In the genomic region with DNA sequence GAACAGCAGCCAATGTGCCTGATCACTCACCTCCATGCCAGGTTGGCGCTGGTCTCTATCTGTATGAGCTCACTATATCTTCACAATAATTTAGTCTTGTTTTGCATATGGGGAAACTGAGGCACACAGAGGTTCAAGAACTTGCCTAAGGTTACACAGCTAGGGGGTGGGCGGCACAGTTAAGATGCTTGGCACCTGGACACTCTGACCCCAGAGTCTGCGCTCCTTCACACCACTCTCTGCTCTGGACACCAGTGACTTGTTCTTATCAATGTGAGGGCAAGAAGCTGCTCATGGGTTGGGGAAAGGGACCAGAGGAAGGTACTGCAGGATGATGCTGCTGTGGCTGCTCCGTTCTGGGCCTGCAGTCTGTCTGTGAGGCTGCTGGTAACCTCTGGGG, we compare ENCODE assay signal across 2 cellular contexts.
TF ChIP-seq lines count a peak whose summit lies in the region.

No MANE protein-coding gene starts in this region.

TF ChIP-seq in K562, 482 proteins besides CTCF, POLR2A, EP300 and RAD21:
- no peak for TF ChIP-seq DMBX1 (CRISPR knock-in tag; IDR thresholded peaks at IDR 0.05; ENCODE audit: borderline replicate concordance)
- TF ChIP-seq JUN (IDR thresholded peaks at IDR 0.05; ENCODE audit: borderline replicate concordance, low read depth, low read length) = no peak
- 0 out of 2 replicates have a peak, but pooled peaks have one; percentile 16 for TF ChIP-seq JUN (CRISPR knock-in tag; IDR thresholded peaks at IDR 0.05; ENCODE audit: borderline replicate concordance)

TF ChIP-seq in HepG2, 621 proteins besides CTCF, POLR2A, EP300 and RAD21:
- no peak for TF ChIP-seq ZMYM4 (CRISPR knock-in tag; IDR thresholded peaks at IDR 0.05)
- no peak for TF ChIP-seq ETV5 (CRISPR knock-in tag; IDR thresholded peaks at IDR 0.05; ENCODE audit: borderline replicate concordance)
- TF ChIP-seq ZNF879 (CRISPR knock-in tag; IDR thresholded peaks at IDR 0.05) = no peak
- TF ChIP-seq REL (CRISPR knock-in tag; conservative IDR thresholded peaks at IDR 0.05) = no peak
- TF ChIP-seq, protein P1, sequence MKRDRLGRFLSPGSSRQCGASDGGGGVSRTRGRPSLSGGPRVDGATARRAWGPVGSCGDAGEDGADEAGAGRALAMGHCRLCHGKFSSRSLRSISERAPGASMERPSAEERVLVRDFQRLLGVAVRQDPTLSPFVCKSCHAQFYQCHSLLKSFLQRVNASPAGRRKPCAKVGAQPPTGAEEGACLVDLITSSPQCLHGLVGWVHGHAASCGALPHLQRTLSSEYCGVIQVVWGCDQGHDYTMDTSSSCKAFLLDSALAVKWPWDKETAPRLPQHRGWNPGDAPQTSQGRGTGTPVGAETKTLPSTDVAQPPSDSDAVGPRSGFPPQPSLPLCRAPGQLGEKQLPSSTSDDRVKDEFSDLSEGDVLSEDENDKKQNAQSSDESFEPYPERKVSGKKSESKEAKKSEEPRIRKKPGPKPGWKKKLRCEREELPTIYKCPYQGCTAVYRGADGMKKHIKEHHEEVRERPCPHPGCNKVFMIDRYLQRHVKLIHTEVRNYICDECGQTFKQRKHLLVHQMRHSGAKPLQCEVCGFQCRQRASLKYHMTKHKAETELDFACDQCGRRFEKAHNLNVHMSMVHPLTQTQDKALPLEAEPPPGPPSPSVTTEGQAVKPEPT (CRISPR knock-in tag; IDR thresholded peaks at IDR 0.05; ENCODE audit: low read depth) = no peak
- TF ChIP-seq TEAD3 (CRISPR knock-in tag; optimal IDR thresholded peaks at IDR 0.05; ENCODE audit: borderline replicate concordance) = no peak
- no peak for TF ChIP-seq SOX6 (IDR thresholded peaks at IDR 0.05)
- TF ChIP-seq SOX6 (CRISPR knock-in tag; IDR thresholded peaks at IDR 0.05) = 0 out of 2 replicates have a peak, but pooled peaks have one; percentile 15
- no peak for TF ChIP-seq AKAP8 (CRISPR knock-in tag; IDR thresholded peaks at IDR 0.05)
- TF ChIP-seq, protein P2, sequence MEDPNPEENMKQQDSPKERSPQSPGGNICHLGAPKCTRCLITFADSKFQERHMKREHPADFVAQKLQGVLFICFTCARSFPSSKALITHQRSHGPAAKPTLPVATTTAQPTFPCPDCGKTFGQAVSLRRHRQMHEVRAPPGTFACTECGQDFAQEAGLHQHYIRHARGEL (CRISPR knock-in tag; IDR thresholded peaks at IDR 0.05) = 0 out of 2 replicates have a peak, but pooled peaks have one; percentile 36
- TF ChIP-seq ZNF841 (CRISPR knock-in tag; IDR thresholded peaks at IDR 0.05; ENCODE audit: borderline replicate concordance) = no peak
- no peak for TF ChIP-seq SNRNP70 (IDR thresholded peaks at IDR 0.05; ENCODE audit: low read depth, low read length)
- no peak for TF ChIP-seq RBM22 (optimal IDR thresholded peaks at IDR 0.05; ENCODE audit: low read length)
- no peak for TF ChIP-seq SMARCE1 (IDR thresholded peaks at IDR 0.05; ENCODE audit: borderline replicate concordance)
TF ChIP-seq in HepG2: peak in this region for 2.
